ENCODE assay signal across 8 cellular contexts in the genomic region with DNA sequence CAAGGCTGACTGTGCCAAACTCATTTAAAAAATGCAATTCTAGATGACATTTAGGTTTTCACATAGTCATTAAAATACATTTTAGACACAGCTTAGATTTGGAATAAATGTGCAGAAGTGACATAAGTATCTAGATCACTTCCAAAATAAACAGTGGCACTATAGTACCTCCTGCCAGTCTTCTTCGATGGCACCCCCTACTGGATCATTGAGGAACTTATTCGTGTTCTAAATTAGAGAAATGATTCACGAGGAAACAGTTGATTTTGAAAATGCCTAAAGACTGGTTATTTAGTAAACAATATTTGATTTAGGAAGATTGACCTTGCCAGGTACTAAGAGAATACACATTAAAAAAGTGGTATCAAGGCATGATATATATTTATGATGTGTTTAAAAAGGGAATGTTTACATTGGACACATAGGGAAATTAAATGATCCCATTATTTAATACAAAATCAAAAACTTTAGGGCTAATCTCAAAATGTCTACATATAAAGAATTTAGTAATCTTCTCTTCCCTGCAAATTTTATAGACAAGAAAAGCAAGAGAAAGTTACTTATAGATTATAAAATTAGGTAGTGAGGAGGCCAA.
A peak's percentile ranks its signal among the peaks of the same experiment; 100 is the strongest.
DNase-seq lines count a peak whose midpoint lies in the region; ATAC-seq, FAIRE-seq and TF ChIP-seq lines count a peak whose summit lies in the region.

No MANE protein-coding gene starts in this region.

- peak; percentile 36 for DNase-seq in GM10266 (ENCODE audit: extremely low spot score)
- peak; percentile 64 for DNase-seq in NCI-H1694 treated with DMSO at 0.1 percent for 48 hours (lab: John Stamatoyannopoulos, UW)
- DNase-seq in left cardiac atrium = no peak
- DNase-seq in stimulated activated naive CD8-positive, alpha-beta T cell treated with anti-CD3 and anti-CD28 coated beads, Interleukin-15, amount 100 ng/mL, for 72 hours = peak; percentile 9 to 11
- no peak for DNase-seq in activated CD8-positive, alpha-beta memory T cell treated with anti-CD3 and anti-CD28 coated beads, Interleukin-2, amount 50 U/mL, for 4 hours

- H3K4me3 ChIP-seq in WI38 (ENCODE audit: low read depth, low read length) = no peak overlapping the region

- H3K27me3 Mint-ChIP-seq in stimulated activated naive CD8-positive, alpha-beta T cell treated with anti-CD3 and anti-CD28 coated beads, Interleukin-15, amount 100 ng/mL, for 72 hours = no peaks in the 10 kb centered on the region

- no peaks in the 10 kb centered on the region for H3K4me1 Mint-ChIP-seq in stimulated activated naive CD8-positive, alpha-beta T cell treated with anti-CD3 and anti-CD28 coated beads, Interleukin-15, amount 100 ng/mL, for 72 hours

- H3K9me3 Mint-ChIP-seq in stimulated activated naive CD8-positive, alpha-beta T cell treated with anti-CD3 and anti-CD28 coated beads, Interleukin-15, amount 100 ng/mL, for 72 hours = no peaks in the 10 kb centered on the region

- intact Hi-C loops in left cardiac atrium (cut with DNase I) = loop anchor here (5.0 to 10.0 kb wide), 4 partner anchors 77 to 675 kb away; no protein-coding TSS in a partner anchor

- peak; percentile 63 for FAIRE-seq in A204.1 (lab: Jason Lieb, UNC)

- no peak overlapping the region for H3K4me3 Mint-ChIP-seq in stimulated activated naive CD8-positive, alpha-beta T cell treated with anti-CD3 and anti-CD28 coated beads, Interleukin-15, amount 100 ng/mL, for 72 hours

- peak; percentile 55 for TF ChIP-seq CTCF in GM10266 (IDR thresholded peaks at IDR 0.05; ENCODE audit: control insufficient read depth, insufficient read depth, low read depth, missing control alignments)
- peak; percentile 68; the same call in 1 of the 2 replicates for TF ChIP-seq CTCF in WI38 (IDR thresholded peaks at IDR 0.05; ENCODE audit: low read depth, low read length)

- H3K27ac Mint-ChIP-seq in stimulated activated naive CD8-positive, alpha-beta T cell treated with anti-CD3 and anti-CD28 coated beads, Interleukin-15, amount 100 ng/mL, for 72 hours = no peak overlapping the region

- peak; percentile 87 for ATAC-seq in HG02610 (IDR thresholded peaks at IDR 0.05; ENCODE audit: unreplicated experiment)
- ATAC-seq in left cardiac atrium = peak; percentile 44 to 73
- no peak for ATAC-seq in stimulated activated naive CD8-positive, alpha-beta T cell treated with anti-CD3 and anti-CD28 coated beads, Interleukin-15, amount 100 ng/mL, for 72 hours

Comparison
In these comparisons a context has a peak if more than half of its experiments do, and no peak if none do; other contexts are left out.
1. DNase-seq: peak in GM10266 (single experiment), NCI-H1694 treated with DMSO at 0.1 percent for 48 hours (single experiment) and stimulated activated naive CD8-positive, alpha-beta T cell treated with anti-CD3 and anti-CD28 coated beads, Interleukin-15, amount 100 ng/mL, for 72 hours (2 of 2); none in left cardiac atrium (single experiment) and activated CD8-positive, alpha-beta memory T cell treated with anti-CD3 and anti-CD28 coated beads, Interleukin-2, amount 50 U/mL, for 4 hours (single experiment).